In genomic region chr6:13573255-13573654, GRCh38 we compare ENCODE assay signal across 9 cellular contexts. TPM values are rescaled to one million over a fixed set of nuclear protein-coding genes. Genes with fewer than 3 reads are reported as not detected.
A peak's percentile ranks its signal among the peaks of the same experiment; 100 is the strongest.
DNase-seq lines count a peak whose midpoint lies in the region; ATAC-seq, FAIRE-seq and TF ChIP-seq lines count a peak whose summit lies in the region.
"Had no signal": no experiment of that assay in that cellular context is flagged by ENCODE, and none has a peak within 500 bp of the region (broad histone marks: within the 10 kb centered on the region; RNA-seq: fewer than 3 reads in every experiment).

No MANE protein-coding gene starts in this region.

- H3K4me1 ChIP-seq in K562 (replicated peaks in 1 of 2; ENCODE audit: control insufficient read depth in 2 of 2, insufficient read depth in 2 of 2, low read length in 2 of 2) (peaks cover 17 to 20% of the 10 kb centered on the region in 2 experiments), mesenchymal stem cell (ENCODE audit: control insufficient read depth, insufficient read depth, low read depth, low read length) (peaks cover 5% of the 10 kb centered on the region), transverse colon (peaks cover 0 to 19% (median 7%) of the 10 kb centered on the region in 4 donors)

- POLR2A ChIA-PET in K562 (lab: Yijun Ruan, JAX): interaction anchor here (1.0 kb wide), 2 partner anchors 17 to 34 kb away, joined by 3 to 4 read pairs; no protein-coding TSS in a partner anchor

- CTCF ChIA-PET in activated naive CD4-positive, alpha-beta T cell treated with anti-CD3 and anti-CD28 coated beads, Interleukin-2, amount 10 ng/mL, durations not matched to agents 7 days and 5 days (lab: Charles Lee): interaction anchor here (0.8 to 3.0 kb wide), 5 partner anchors 42 to 494 kb away, joined by 3 to 22 read pairs (median 3); partner anchors contain the start of genes GFOD1 and NOL7
- CTCF ChIA-PET in K562 (lab: Yijun Ruan, JAX; ENCODE audit: low intra/inter-chr PET ratio): interaction anchor here (0.5 kb wide), 1 partner anchor 141 kb away, joined by 3 read pairs; no protein-coding TSS in a partner anchor

- H3K4me1 Mint-ChIP-seq in activated naive CD4-positive, alpha-beta T cell treated with anti-CD3 and anti-CD28 coated beads, Interleukin-2, amount 10 ng/mL, durations not matched to agents 7 days and 5 days: peaks cover 33% of the 10 kb centered on the region

- TF ChIP-seq EP300 in K562 (IDR thresholded peaks at IDR 0.05; ENCODE audit: low read length) (no peak), transverse colon (IDR thresholded peaks at IDR 0.05; ENCODE audit: low read depth) (no peak)

- H3K14ac ChIP-seq in mesenchymal stem cell (ENCODE audit: low read length in 2 of 2): no peak overlapping the region

- H3K36me3 ChIP-seq in K562 (ENCODE audit: control insufficient read depth, insufficient read depth, low read length) (no peaks in the 10 kb centered on the region), mesenchymal stem cell (ENCODE audit: control insufficient read depth in 1 of 2, insufficient read depth in 2 of 2, low read depth in 1 of 2, low read length in 2 of 2) (peaks cover 0 to 7% of the 10 kb centered on the region in 2 experiments), transverse colon (no peaks in the 10 kb centered on the region)

- no peak for TF ChIP-seq POLR2A in K562 (conservative IDR thresholded peaks at IDR 0.05)
- TF ChIP-seq POLR2A in transverse colon (IDR thresholded peaks at IDR 0.05): no peak

- no peak overlapping the region for H4K91ac ChIP-seq in mesenchymal stem cell (ENCODE audit: low read length)

- intact Hi-C loops in K562 (cut with micrococcal nuclease): loop anchor here (10.0 kb wide), 3 partner anchors 238 to 502 kb away; no protein-coding TSS in a partner anchor
- intact Hi-C loops in transverse colon (cut with DNase I; ENCODE audit: low total_unique reads): no loop called here

- H3K79me1 ChIP-seq in mesenchymal stem cell (replicated peaks; ENCODE audit: low read length, poor library complexity, severe bottlenecking): peaks cover 13% of the 10 kb centered on the region

- no peak overlapping the region for H2BK5ac ChIP-seq in mesenchymal stem cell (ENCODE audit: low read depth, low read length, poor library complexity, severe bottlenecking)

- no peak overlapping the region for H3K18ac ChIP-seq in mesenchymal stem cell (ENCODE audit: low read depth in 1 of 2, low read length in 2 of 2)

- no peaks in the 10 kb centered on the region for H3K9me3 Mint-ChIP-seq in activated naive CD4-positive, alpha-beta T cell treated with anti-CD3 and anti-CD28 coated beads, Interleukin-2, amount 10 ng/mL, durations not matched to agents 7 days and 5 days

- TF ChIP-seq RAD21 in K562 (CRISPR knock-in tag; conservative IDR thresholded peaks at IDR 0.05 in 1 of 2, IDR thresholded peaks at IDR 0.05 in 1 of 2): no peak

- H3K23ac ChIP-seq in mesenchymal stem cell (ENCODE audit: low read length in 2 of 2): peak overlapping the region in 1 of 2 experiments; percentile 49

- H4K20me1 ChIP-seq in K562 (replicated peaks; ENCODE audit: control insufficient read depth, insufficient read depth, low read length): no peaks in the 10 kb centered on the region

- 47% methylated on average over 7 of the region's 7 CpGs for WGBS in K562 (ENCODE audit: insufficient coverage, low coverage, missing lambda C conversion rate)
- WGBS in mesenchymal stem cell: 90% methylated on average over 7 of the region's 7 CpGs
- 65 to 96% methylated on average over 4 to 7 of the region's 7 CpGs for WGBS in transverse colon (ENCODE audit: low coverage in 1 of 2), 2 donors

- no peak for FAIRE-seq in K562 (lab: Jason Lieb, UNC)

- H2AK5ac ChIP-seq in mesenchymal stem cell (ENCODE audit: low read length, severe bottlenecking): peak overlapping the region; percentile 31

- peak overlapping the region; percentile 87 for H3K27ac Mint-ChIP-seq in activated naive CD4-positive, alpha-beta T cell treated with anti-CD3 and anti-CD28 coated beads, Interleukin-2, amount 10 ng/mL, durations not matched to agents 7 days and 5 days

- H3K4me3 ChIP-seq in K562 (peak overlapping the region; percentile 56; the same call in 1 of the 2 replicates), mesenchymal stem cell (ENCODE audit: insufficient read depth in 1 of 2, low read depth in 1 of 2, low read length in 2 of 2) (peak overlapping the region in 1 of 2 experiments; percentile 93), transverse colon (peak overlapping the region in 3 of 4 donors; percentile 73 to 84 (median 78))

- peak overlapping the region; percentile 75 for H3K4me3 Mint-ChIP-seq in activated naive CD4-positive, alpha-beta T cell treated with anti-CD3 and anti-CD28 coated beads, Interleukin-2, amount 10 ng/mL, durations not matched to agents 7 days and 5 days

- H3K79me2 ChIP-seq in K562 (ENCODE audit: control insufficient read depth, insufficient read depth, low read length): peaks cover 19% of the 10 kb centered on the region

- H3K27me3 ChIP-seq in K562 (ENCODE audit: control insufficient read depth in 2 of 2, insufficient read depth in 2 of 2, low read length in 2 of 2) (no peaks in the 10 kb centered on the region; a peak in 1 of 5 replicates), mesenchymal stem cell (ENCODE audit: control insufficient read depth in 1 of 2, insufficient read depth in 1 of 2, low read length in 2 of 2) (peaks cover 0 to 11% of the 10 kb centered on the region in 2 experiments), transverse colon (peaks cover 6% of the 10 kb centered on the region)

- ATAC-seq in K562 (no peak), HG03159 (IDR thresholded peaks at IDR 0.05; ENCODE audit: unreplicated experiment) (no peak)

- peak overlapping the region; percentile 61 for H4K8ac ChIP-seq in mesenchymal stem cell (ENCODE audit: low read length)

- peaks cover 26% of the 10 kb centered on the region for H3K27me3 Mint-ChIP-seq in activated naive CD4-positive, alpha-beta T cell treated with anti-CD3 and anti-CD28 coated beads, Interleukin-2, amount 10 ng/mL, durations not matched to agents 7 days and 5 days

- H3K27ac ChIP-seq in K562 (ENCODE audit: extremely low read depth, low read depth, low read length): peak overlapping the region; percentile 87
- H3K27ac ChIP-seq in mesenchymal stem cell (ENCODE audit: low read length, poor library complexity, severe bottlenecking): no peak overlapping the region
- peak overlapping the region; percentile 96 to 100 (median 98) for H3K27ac ChIP-seq in transverse colon

- H3K9me1 ChIP-seq in K562 (ENCODE audit: control insufficient read depth, insufficient read depth, low read length): no peaks in the 10 kb centered on the region

- peaks cover 2% of the 10 kb centered on the region for H3K36me3 Mint-ChIP-seq in activated naive CD4-positive, alpha-beta T cell treated with anti-CD3 and anti-CD28 coated beads, Interleukin-2, amount 10 ng/mL, durations not matched to agents 7 days and 5 days

- in situ Hi-C loops in K562 (cut with MboI): no loop called here
- in situ Hi-C loops in transverse colon (cut with MboI; ENCODE audit: low pct_ligation_motif_present in 1 of 4, low pct_unique_long_range_greater_than_20kb in 1 of 4, low sequenced_read_pairs in 3 of 4): no loop called here

- no peak overlapping the region for H3K4ac ChIP-seq in mesenchymal stem cell (ENCODE audit: low read depth in 1 of 2, low read length in 2 of 2)

- no peak for TF ChIP-seq CTCF in K562 (IDR thresholded peaks at IDR 0.05 in 2 of 3, conservative IDR thresholded peaks at IDR 0.05 in 1 of 3; ENCODE audit: insufficient read depth in 2 of 3, low read depth in 1 of 3, low read length in 3 of 3)
- no peak for TF ChIP-seq CTCF in transverse colon (IDR thresholded peaks at IDR 0.05)

- H3K9me3 ChIP-seq in K562 (replicated peaks; ENCODE audit: control insufficient read depth, insufficient read depth, low read depth, low read length): peaks cover 4% of the 10 kb centered on the region
- no peaks in the 10 kb centered on the region for H3K9me3 ChIP-seq in mesenchymal stem cell (ENCODE audit: control insufficient read depth, low read length)
- no peaks in the 10 kb centered on the region for H3K9me3 ChIP-seq in transverse colon

- DNase-seq in activated naive CD4-positive, alpha-beta T cell treated with anti-CD3 and anti-CD28 coated beads, Interleukin-2, amount 10 ng/mL, durations not matched to agents 7 days and 5 days: no peak
- no peak for DNase-seq in activated naive CD4-positive, alpha-beta T cell (lab: John Stamatoyannopoulos, UW)
- no peak for DNase-seq in K562 (ENCODE audit: extremely low read depth in 1 of 4, low spot score in 3 of 4)
- DNase-seq in mesenchymal stem cell: no peak
- DNase-seq in transverse colon: no peak
- DNase-seq in DMS153 treated with DMSO at 0.1 percent for 48 hours (lab: John Stamatoyannopoulos, UW; ENCODE audit: unreplicated experiment): no peak
- DNase-seq in HT-29 (ENCODE audit: low spot score): no peak
- DNase-seq: T-helper 9 cell had no signal

- H2BK120ac ChIP-seq in mesenchymal stem cell (ENCODE audit: low read depth, low read length): no peak overlapping the region

- no peak overlapping the region for H2BK15ac ChIP-seq in mesenchymal stem cell (ENCODE audit: low read depth, poor library complexity, severe bottlenecking)

- H2BK12ac ChIP-seq in mesenchymal stem cell (ENCODE audit: low read length in 2 of 2): no peak overlapping the region

- peak overlapping the region; percentile 83 to 90; a peak in 3 of 4 replicates for H3K9ac ChIP-seq in K562 (ENCODE audit: insufficient read depth in 1 of 2, low read depth in 2 of 2, low read length in 2 of 2)
- H3K9ac ChIP-seq in mesenchymal stem cell (ENCODE audit: low read length): peak overlapping the region; percentile 92

- BruUV-seq in K562 (replicated peaks; lab: Mats Ljungman, UMichigan): no TSS peak

- H3K4me2 ChIP-seq in K562 (ENCODE audit: insufficient read depth, low read length) (peak overlapping the region; percentile 90), mesenchymal stem cell (ENCODE audit: low read length, poor library complexity, severe bottlenecking) (peak overlapping the region; percentile 95)

- peak overlapping the region; percentile 97 for H2AFZ ChIP-seq in K562 (ENCODE audit: low read depth, low read length)
- H2AFZ ChIP-seq in mesenchymal stem cell (ENCODE audit: low read depth, low read length): no peak overlapping the region

RNA-seq across cellular contexts. Expression of gene SIRT5, which starts 1.1 kb away (rescaled TPM):
- 14.1 and 21.0 TPM in 2 replicates for total RNA-seq in K562 (2011; cell fraction: chromatin; rRNA removed; ENCODE audit: low replicate concordance)
- 9.3 and 10.0 TPM in 2 replicates for total RNA-seq in K562 (2011; cell fraction: nucleolus; rRNA removed)
- 16.4 and 25.4 TPM in 2 replicates for total RNA-seq in K562 (2011; cell fraction: nucleoplasm; rRNA removed)
- total RNA-seq in K562 (2014; rRNA removed) (7.4 and 8.6 TPM in 2 replicates), K562 (2014; rRNA removed; fragmentation: Illumina TruSeq; extraction: Trizol) (11.6 and 15.0 TPM in 2 replicates), K562 (2015; rRNA removed; fragmentation: Illumina TruSeq; extraction: Trizol) (10.0 and 13.4 TPM in 2 replicates), K562 (2021) (8.6 and 8.7 TPM in 2 replicates), transverse colon (10 to 100 TPM; 10.1 to 21.0 (median 13.9) TPM)
- polyA plus RNA-seq in K562 (2011; rRNA removed) (9.2 and 11.4 TPM in 2 replicates), K562 (2014; fragmentation: Illumina TruSeq; extraction: Trizol) (12.5 and 15.7 TPM in 2 replicates), K562 (2014; fragmentation: Nextera tagmentation; extraction: Ambion mirVana) (1 to 10 TPM; 2.1 to 2.3 TPM), K562 (2014; rRNA removed) (11.7 and 15.7 TPM in 2 replicates)
- 7.1 and 7.7 TPM in 2 replicates for polyA plus RNA-seq in K562 (2011; cell fraction: cytosol; rRNA removed)
- polyA plus RNA-seq in K562 (2011; cell fraction: nucleus; rRNA removed): 11.8 and 16.3 TPM in 2 replicates
- polyA plus RNA-seq in K562 (2012): 9.1 and 15.2 TPM in 2 replicates
- polyA minus RNA-seq in K562 (2011; rRNA and poly(A)+ RNA removed): 6.5 TPM in 2 replicates
- polyA minus RNA-seq in K562 (2011; cell fraction: cytosol; rRNA and poly(A)+ RNA removed): 3.3 and 3.4 TPM in 2 replicates
- polyA minus RNA-seq in K562 (2011; cell fraction: nucleus; rRNA and poly(A)+ RNA removed): 7.8 and 8.2 TPM in 2 replicates
- 6.4 TPM for polyA plus RNA-seq in mesenchymal stem cell (2013, experiment 1 of 2)
- 5.4 TPM for polyA plus RNA-seq in mesenchymal stem cell (2013, experiment 2 of 2)
- total RNA-seq in HT-29 (2014; rRNA removed; shearing (Covaris generic)): 7.4 and 8.3 TPM in 2 replicates

RNA-seq across cellular contexts. Expression of gene NOL7, which starts 41.9 kb away (rescaled TPM):
- total RNA-seq in K562 (2011; cell fraction: chromatin; rRNA removed; ENCODE audit: low replicate concordance): 19.4 and 35.8 TPM in 2 replicates
- total RNA-seq in K562 (2011; cell fraction: nucleolus; rRNA removed): 26.6 and 26.8 TPM in 2 replicates
- total RNA-seq in K562 (2011; cell fraction: nucleoplasm; rRNA removed): 28.4 and 33.0 TPM in 2 replicates
- total RNA-seq in K562 (2014; rRNA removed): 199 and 235 TPM in 2 replicates
- 167 and 196 TPM in 2 replicates for total RNA-seq in K562 (2014; rRNA removed; fragmentation: Illumina TruSeq; extraction: Trizol)
- 159 and 162 TPM in 2 replicates for total RNA-seq in K562 (2015; rRNA removed; fragmentation: Illumina TruSeq; extraction: Trizol)
- total RNA-seq in K562 (2021): 137 and 146 TPM in 2 replicates
- 47.0 and 79.2 TPM in 2 replicates for polyA plus RNA-seq in K562 (2011; rRNA removed)
- polyA plus RNA-seq in K562 (2011; cell fraction: cytosol; rRNA removed): 31.3 and 35.5 TPM in 2 replicates
- 23.3 and 29.9 TPM in 2 replicates for polyA plus RNA-seq in K562 (2011; cell fraction: nucleus; rRNA removed)
- 125 and 138 TPM in 2 replicates for polyA plus RNA-seq in K562 (2012)
- 157 and 177 TPM in 2 replicates for polyA plus RNA-seq in K562 (2014; fragmentation: Illumina TruSeq; extraction: Trizol)
- 10 to 100 TPM; 19.4 to 23.4 TPM for polyA plus RNA-seq in K562 (2014; fragmentation: Nextera tagmentation; extraction: Ambion mirVana)
- 214 TPM in 2 replicates for polyA plus RNA-seq in K562 (2014; rRNA removed)
- 22.9 and 25.8 TPM in 2 replicates for polyA minus RNA-seq in K562 (2011; rRNA and poly(A)+ RNA removed)
- 20.5 and 24.8 TPM in 2 replicates for polyA minus RNA-seq in K562 (2011; cell fraction: cytosol; rRNA and poly(A)+ RNA removed)
- 17.0 and 21.9 TPM in 2 replicates for polyA minus RNA-seq in K562 (2011; cell fraction: nucleus; rRNA and poly(A)+ RNA removed)
- polyA plus RNA-seq in mesenchymal stem cell (2013, experiment 1 of 2): 110 TPM
- 108 TPM for polyA plus RNA-seq in mesenchymal stem cell (2013, experiment 2 of 2)
- total RNA-seq in transverse colon: 100 to 1,000 TPM in 1 of 4 donors, 10 to 100 TPM in 3; 44.1 to 159 (median 86.6) TPM
- total RNA-seq in HT-29 (2014; rRNA removed; shearing (Covaris generic)): 54.9 and 71.6 TPM in 2 replicates
